In the genomic region with DNA sequence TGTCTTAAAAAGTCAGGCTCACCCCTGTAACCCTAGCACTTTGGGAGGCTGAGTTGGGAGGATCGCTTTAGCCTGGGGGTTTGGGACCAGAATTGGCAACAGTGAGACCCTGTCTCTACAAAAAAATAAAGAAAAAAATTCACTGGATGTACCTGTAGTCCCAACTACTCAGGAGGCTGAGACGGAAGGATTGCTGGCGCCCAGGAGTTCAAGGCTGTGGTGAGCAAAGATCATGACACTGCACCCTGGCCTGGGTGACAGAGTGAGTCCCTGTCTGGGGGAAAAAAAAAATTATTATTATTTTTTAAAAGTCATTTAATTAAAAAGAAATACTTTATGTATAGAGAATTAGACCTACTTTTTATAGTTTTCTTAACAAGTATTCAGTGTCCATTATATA, we compare ENCODE assay signal across 31 cellular contexts.
"Had no signal": no experiment of that assay in that cellular context is flagged by ENCODE, and none has a peak within 500 bp of the region (broad histone marks: within the 10 kb centered on the region; RNA-seq: fewer than 3 reads in every experiment).

No MANE protein-coding gene starts in this region.

- ATAC-seq: naive thymus-derived CD4-positive, alpha-beta T cell; natural killer cell; right cardiac atrium; sciatic nerve; stimulated activated memory B cell treated with anti-CD40 and anti-IgM and Interleukin-4, amounts not matched to agents 10 μg/mL and 1 μg/mL and 100 μg/mL, for 72 hours had no signal

- H3K9me3 ChIP-seq: ovary, psoas muscle, spleen, stomach, thoracic aorta, thyroid gland, tibial nerve, upper lobe of left lung, vagina had no signal

- H3K4me1 Mint-ChIP-seq: neural progenitor cell had no signal

- H3K36me3 Mint-ChIP-seq: natural killer cell had no signal

- H3K36me3 ChIP-seq: ovary had no signal

- H3K27me3 ChIP-seq: neural progenitor cell, ovary, spleen, stomach, thyroid gland, tibial nerve, upper lobe of left lung, vagina had no signal

- H3K9me3 Mint-ChIP-seq: naive thymus-derived CD4-positive, alpha-beta T cell; natural killer cell; nephron; neural progenitor cell; stimulated activated memory B cell treated with anti-CD40 and anti-IgM and Interleukin-4, amounts not matched to agents 10 μg/mL and 1 μg/mL and 100 μg/mL, for 72 hours; stimulated activated naive CD8-positive, alpha-beta T cell treated with anti-CD3 and anti-CD28 coated beads, Interleukin-15, Interleukin-2, amounts not matched to agents 100 ng/mL and 50 ng/mL, for 24 hours had no signal

- H3K27ac Mint-ChIP-seq: naive thymus-derived CD4-positive, alpha-beta T cell; natural killer cell; nephron; neural progenitor cell; stimulated activated memory B cell treated with anti-CD40 and anti-IgM and Interleukin-4, amounts not matched to agents 10 μg/mL and 1 μg/mL and 100 μg/mL, for 72 hours; stimulated activated naive CD8-positive, alpha-beta T cell treated with anti-CD3 and anti-CD28 coated beads, Interleukin-15, Interleukin-2, amounts not matched to agents 100 ng/mL and 50 ng/mL, for 24 hours had no signal

- H3K4me2 ChIP-seq: neural progenitor cell, smooth muscle cell had no signal

- H2AFZ ChIP-seq: neural progenitor cell, parathyroid adenoma had no signal

- H3K27ac ChIP-seq: neural progenitor cell, ovary, parathyroid adenoma, psoas muscle, skin epidermis, spleen, stomach, thoracic aorta, thyroid gland, tibial nerve, upper lobe of left lung, vagina had no signal

- H3K4me1 ChIP-seq: neural progenitor cell, parathyroid adenoma, vagina had no signal

- H3K27me3 Mint-ChIP-seq: naive thymus-derived CD4-positive, alpha-beta T cell; progenitor cell of endocrine pancreas; stimulated activated memory B cell treated with anti-CD40 and anti-IgM and Interleukin-4, amounts not matched to agents 10 μg/mL and 1 μg/mL and 100 μg/mL, for 72 hours; stimulated activated naive CD8-positive, alpha-beta T cell treated with anti-CD3 and anti-CD28 coated beads, Interleukin-15, Interleukin-2, amounts not matched to agents 100 ng/mL and 50 ng/mL, for 24 hours had no signal

- H3K4me3 Mint-ChIP-seq: naive thymus-derived CD4-positive, alpha-beta T cell; natural killer cell; nephron; neural progenitor cell; stimulated activated memory B cell treated with anti-CD40 and anti-IgM and Interleukin-4, amounts not matched to agents 10 μg/mL and 1 μg/mL and 100 μg/mL, for 72 hours; stimulated activated naive CD8-positive, alpha-beta T cell treated with anti-CD3 and anti-CD28 coated beads, Interleukin-15, Interleukin-2, amounts not matched to agents 100 ng/mL and 50 ng/mL, for 24 hours had no signal

- DNase-seq: naive thymus-derived CD4-positive, alpha-beta T cell; natural killer cell; occipital lobe; ovary; posterior cingulate gyrus; psoas muscle; right cardiac atrium; spleen; stimulated activated CD4-positive, alpha-beta T cell treated with anti-CD3 and anti-CD28 coated beads, Interleukin-12 subunit alpha, Interleukin-12 subunit beta, amount 100 ng/mL, for 4 hours; stimulated activated CD4-positive, alpha-beta T cell treated with anti-CD3 and anti-CD28 coated beads, Interleukin-1b, Interleukin-23, amount 100 ng/mL, for 48 hours; stimulated activated CD4-positive, alpha-beta T cell treated with anti-CD3 and anti-CD28 coated beads, Interleukin-4, amount 100 ng/mL, for 1 hour; stimulated activated CD4-positive, alpha-beta T cell treated with anti-CD3 and anti-CD28 coated beads, Interleukin-4, amount 100 ng/mL, for 4 hours; stimulated activated CD8-positive, alpha-beta memory T cell treated with anti-CD3 and anti-CD28 coated beads, Interleukin-4, amount 100 ng/mL, for 48 hours; stimulated activated naive CD4-positive, alpha-beta T cell; stomach; thyroid gland; trophoblast cell; upper lobe of left lung had no signal

- H3K9ac ChIP-seq: neural progenitor cell, parathyroid adenoma had no signal

- H3K4me3 ChIP-seq: neural progenitor cell, ovary, psoas muscle, skin epidermis, smooth muscle cell, spleen, stomach, thoracic aorta, thyroid gland, tibial nerve, upper lobe of left lung, vagina had no signal

- FAIRE-seq: urothelium cell line had no signal
